Comparison of ENCODE assay signal across 16 cellular contexts in the genomic region with DNA sequence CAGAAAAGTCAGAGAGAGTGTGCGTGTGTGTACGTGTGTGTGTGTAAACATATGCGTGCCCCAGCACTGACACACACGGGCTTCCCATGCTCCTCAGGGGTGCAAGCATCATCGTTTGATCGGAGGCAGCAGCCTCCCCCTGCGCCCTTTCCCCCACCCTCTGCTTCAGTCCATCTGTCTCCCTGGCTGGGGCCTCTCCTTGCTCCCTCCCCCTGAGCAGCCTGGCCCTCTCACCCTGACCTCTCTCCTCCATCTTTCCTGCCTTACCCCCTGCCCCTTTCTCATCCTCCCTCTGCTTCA. TPM values are rescaled to one million over a fixed set of nuclear protein-coding genes. Genes with fewer than 3 reads are reported as not detected.
DNase-seq lines count a peak whose midpoint lies in the region; ATAC-seq lines count a peak whose summit lies in the region.
"Had no signal": no experiment of that assay in that cellular context is flagged by ENCODE, and none has a peak within 500 bp of the region (broad histone marks: within the 10 kb centered on the region; RNA-seq: fewer than 3 reads in every experiment).

No MANE protein-coding gene starts in this region.

- peak; percentile 32 for DNase-seq in NCI-H1694 (lab: John Stamatoyannopoulos, UW)
- peak; percentile 81 for DNase-seq in cerebellum (ENCODE audit: low spot score)
- no peak for DNase-seq in NCI-H146 treated with DMSO at 0.1 percent for 48 hours (lab: John Stamatoyannopoulos, UW; ENCODE audit: unreplicated experiment)
- no peak for DNase-seq in stimulated activated naive CD8-positive, alpha-beta T cell treated with anti-CD3 and anti-CD28 coated beads, Interleukin-15, Interleukin-2, amounts not matched to agents 100 U/mL and 50 U/mL, for 24 hours
- DNase-seq: ACHN; activated naive CD4-positive, alpha-beta T cell treated with anti-CD3 and anti-CD28 coated beads, Interleukin-2, amount 50 U/mL, for 16 hours; activated T-cell treated with anti-CD3 and anti-CD28 coated beads, Interleukin-2, amount 50 U/mL, for 72 hours; aorta; foreskin keratinocyte; GOT3; mucosa of descending colon; NCI-H1436; psoas muscle; Right ventricle myocardium superior; small intestine; tibial artery had no signal

- ATAC-seq in stimulated activated naive CD8-positive, alpha-beta T cell treated with anti-CD3 and anti-CD28 coated beads, Interleukin-15, Interleukin-2, amounts not matched to agents 100 U/mL and 50 U/mL, for 24 hours: no peak
- ATAC-seq: foreskin keratinocyte, mucosa of descending colon, psoas muscle had no signal

RNA-seq across cellular contexts. Expression of gene STX1B, which starts 4.4 kb away (rescaled TPM):
- 22.5 TPM for total RNA-seq in cerebellum

RNA-seq across cellular contexts. Expression of gene HSD3B7, which starts 21.0 kb away (rescaled TPM):
- total RNA-seq in cerebellum: 1.8 TPM

RNA-seq across cellular contexts. Expression of gene STX4, which starts 27.3 kb away (rescaled TPM):
- 16.4 TPM for total RNA-seq in cerebellum

RNA-seq across cellular contexts. Expression of gene SETD1A, which starts 48.5 kb away (rescaled TPM):
- 3.3 TPM for total RNA-seq in cerebellum

RNA-seq across cellular contexts. Expression of gene ORAI3, which starts 57.2 kb away (rescaled TPM):
- 5.4 TPM for total RNA-seq in cerebellum

Comparison
In these comparisons a context has a peak if more than half of its experiments do, and no peak if none do; other contexts are left out.
1. DNase-seq: peak in NCI-H1694 (single experiment) and cerebellum (single experiment); none in NCI-H146 treated with DMSO at 0.1 percent for 48 hours (single experiment) and stimulated activated naive CD8-positive, alpha-beta T cell treated with anti-CD3 and anti-CD28 coated beads, Interleukin-15, Interleukin-2, amounts not matched to agents 100 U/mL and 50 U/mL, for 24 hours (single experiment).